In the genomic region with DNA sequence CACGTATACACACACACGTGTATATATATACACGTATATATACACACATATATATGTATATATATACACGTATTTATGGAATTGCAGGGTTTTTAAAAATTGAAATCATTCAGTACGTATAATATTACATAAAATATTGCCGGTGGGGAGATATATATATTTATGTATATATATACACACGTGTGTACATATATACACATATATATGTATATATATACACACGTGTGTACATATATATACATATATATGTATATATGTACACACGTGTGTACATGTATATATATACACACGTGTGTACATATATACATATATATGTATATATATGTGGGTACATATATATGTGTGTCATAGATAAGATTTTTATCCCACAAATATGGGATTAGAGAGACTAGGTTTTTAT, we compare ENCODE assay signal across 8 cellular contexts.
"Had no signal": no experiment of that assay in that cellular context is flagged by ENCODE, and none has a peak within 500 bp of the region (broad histone marks: within the 10 kb centered on the region; RNA-seq: fewer than 3 reads in every experiment).

No MANE protein-coding gene starts in this region.

- H3K27ac ChIP-seq: HL-60 had no signal

- H3K27ac Mint-ChIP-seq: GM23338 had no signal

- H3K4me3 ChIP-seq: GM23338 had no signal

- H3K4me3 Mint-ChIP-seq: GM23338, H9 had no signal

- FAIRE-seq: H1, H54, HepG2 had no signal

- DNase-seq: H9, HCEC 1CT had no signal

- ATAC-seq: GM23338, HepG2 had no signal

- H2AFZ ChIP-seq: GM23338 had no signal

- H3K9me3 Mint-ChIP-seq: GM23338, IgD-negative memory B cell had no signal

- H3K4me2 ChIP-seq: GM23338 had no signal
